24 cellular contexts compared by ENCODE assay signal in genomic region chr6:8437813-8438212, GRCh38.
"Had no signal": no experiment of that assay in that cellular context is flagged by ENCODE, and none has a peak within 500 bp of the region (broad histone marks: within the 10 kb centered on the region; RNA-seq: fewer than 3 reads in every experiment).

No MANE protein-coding gene starts in this region.

- H3K9me3 Mint-ChIP-seq: activated B cell treated with CpG ODN at 0.5 μM for 24 hours; central memory CD8-positive, alpha-beta T cell had no signal

- H3K27ac Mint-ChIP-seq: activated B cell treated with CpG ODN at 0.5 μM for 24 hours; activated CD8-positive, alpha-beta T cell treated with anti-CD3 and anti-CD28 coated beads for 36 hours; activated naive CD8-positive, alpha-beta T cell treated with anti-CD3 and anti-CD28 coated beads, Interleukin-2, amount 50 U/mL, for 24 hours had no signal

- ATAC-seq: activated CD8-positive, alpha-beta T cell treated with anti-CD3 and anti-CD28 coated beads for 36 hours; activated naive CD4-positive, alpha-beta T cell treated with anti-CD3 and anti-CD28 coated beads, Interleukin-2, amount 50 U/mL, for 72 hours; activated naive CD8-positive, alpha-beta T cell treated with anti-CD3 and anti-CD28 coated beads, Interleukin-2, amount 50 U/mL, for 24 hours; body of pancreas; PC-3 had no signal

- H3K27me3 Mint-ChIP-seq: activated CD8-positive, alpha-beta T cell treated with anti-CD3 and anti-CD28 coated beads for 36 hours; activated naive CD8-positive, alpha-beta T cell treated with anti-CD3 and anti-CD28 coated beads, Interleukin-2, amount 50 U/mL, for 24 hours had no signal

- H3K4me3 Mint-ChIP-seq: activated B cell treated with CpG ODN at 0.5 μM for 24 hours; activated CD8-positive, alpha-beta T cell treated with anti-CD3 and anti-CD28 coated beads for 36 hours; activated naive CD8-positive, alpha-beta T cell treated with anti-CD3 and anti-CD28 coated beads, Interleukin-2, amount 50 U/mL, for 24 hours; central memory CD8-positive, alpha-beta T cell had no signal

- DNase-seq: activated B cell treated with CpG ODN at 0.5 μM for 24 hours; activated CD8-positive, alpha-beta memory T cell treated with anti-CD3 and anti-CD28 coated beads, Interleukin-2, amount 50 U/mL, for 4 hours; activated CD8-positive, alpha-beta T cell treated with anti-CD3 and anti-CD28 coated beads for 36 hours; activated effector memory CD4-positive, alpha-beta T cell treated with anti-CD3 and anti-CD28 coated beads, Interleukin-2, amount 50 U/mL, for 16 hours; activated naive CD4-positive, alpha-beta T cell treated with Interleukin-2 at 50 U/mL for 16 hours; activated naive CD8-positive, alpha-beta T cell treated with anti-CD3 and anti-CD28 coated beads, Interleukin-2, amount 50 U/mL, for 24 hours; activated T-cell treated with anti-CD3 and anti-CD28 coated beads, Interleukin-2, amount 50 U/mL, for 1 hour; amniotic stem cell; body of pancreas; Karpas-422; MM.1S; NCI-H1105; NCI-H1436; NCI-H1694 treated with DMSO at 0.1 percent for 48 hours; NCI-H2029 treated with DMSO at 0.1 percent for 48 hours; NCI-H345; NCI-H510A; NCI-H69; PC-3; SHP77 treated with DMSO at 0.1 percent for 48 hours; T-helper 2 cell; T1000 had no signal
